ENCODE assay signal across 20 cellular contexts in genomic region chr21:36431252-36431651, GRCh38. TPM values are rescaled to one million over a fixed set of nuclear protein-coding genes. Genes with fewer than 3 reads are reported as not detected.
DNase-seq lines count a peak whose midpoint lies in the region; ATAC-seq and TF ChIP-seq lines count a peak whose summit lies in the region.
"Had no signal": no experiment of that assay in that cellular context is flagged by ENCODE, and none has a peak within 500 bp of the region (broad histone marks: within the 10 kb centered on the region; RNA-seq: fewer than 3 reads in every experiment).

No MANE protein-coding gene starts in this region.

- no peaks in the 10 kb centered on the region for H3K9me3 Mint-ChIP-seq in effector memory CD8-positive, alpha-beta T cell
- H3K9me3 Mint-ChIP-seq in HFFc6 = no peaks in the 10 kb centered on the region
- H3K9me3 Mint-ChIP-seq: activated T-helper 1 cell treated with anti-CD3 and anti-CD28 coated beads, Interleukin-12 subunit alpha, Interleukin-12 subunit beta, Interleukin-2, Interleukin-4 antibody, amounts not matched to agents 30 ng/mL and 10 ng/mL and 1 ng/mL, durations not matched to agents 14 hours and 24 hours and 36 hours had no signal

- H3K27me3 Mint-ChIP-seq in effector memory CD8-positive, alpha-beta T cell = peaks cover 12 to 34% of the 10 kb centered on the region in 2 donors
- no peaks in the 10 kb centered on the region; the same call in 1 of the 2 replicates for H3K27me3 Mint-ChIP-seq in HFFc6 (ENCODE audit: insufficient read depth)

- no peaks in the 10 kb centered on the region for H3K36me3 ChIP-seq in OCI-LY3 (replicated peaks; ENCODE audit: low read depth, low read length)
- no peaks in the 10 kb centered on the region for H3K36me3 ChIP-seq in osteoblast (ENCODE audit: insufficient read depth, low read length)
- H3K36me3 ChIP-seq: thyroid gland had no signal

- H2AFZ ChIP-seq in OCI-LY3 (ENCODE audit: low read depth, low read length) = no peak overlapping the region
- H2AFZ ChIP-seq in osteoblast (ENCODE audit: low read length) = no peak overlapping the region

- H4K20me1 ChIP-seq in OCI-LY3 (ENCODE audit: insufficient read depth, low read length) (no peaks in the 10 kb centered on the region), osteoblast (ENCODE audit: insufficient read depth, low read length) (no peaks in the 10 kb centered on the region)

- no peak overlapping the region for H3K27ac ChIP-seq in OCI-LY3 (ENCODE audit: low read length)
- H3K27ac ChIP-seq in osteoblast (ENCODE audit: low read depth, low read length) = peak overlapping the region; percentile 92
- H3K27ac ChIP-seq: SK-N-MC, thyroid gland had no signal

- H3K4me3 ChIP-seq in OCI-LY3 (ENCODE audit: low read length) (no peak overlapping the region), osteoblast (ENCODE audit: insufficient read depth, low read length) (no peak overlapping the region)
- H3K4me3 ChIP-seq: body of pancreas, mucosa of descending colon, SK-N-MC, thyroid gland had no signal

- peaks cover 13 to 14% of the 10 kb centered on the region in 2 donors for H3K4me1 Mint-ChIP-seq in effector memory CD8-positive, alpha-beta T cell (ENCODE audit: low read depth in 2 of 2)
- H3K4me1 Mint-ChIP-seq in HFFc6 (ENCODE audit: low read depth) = peaks cover 36% of the 10 kb centered on the region

- H3K4me2 ChIP-seq in OCI-LY3 (ENCODE audit: low read length) (peak overlapping the region; percentile 98), osteoblast (ENCODE audit: insufficient read depth, low read length) (peak overlapping the region; percentile 79)

- H3K4me1 ChIP-seq in OCI-LY3 (ENCODE audit: low read length) = peaks cover 47% of the 10 kb centered on the region
- H3K4me1 ChIP-seq in osteoblast (ENCODE audit: insufficient read depth, low read length) = peaks cover 24% of the 10 kb centered on the region

- no peaks in the 10 kb centered on the region for H3K79me2 ChIP-seq in OCI-LY3 (ENCODE audit: low read length)
- peaks cover 7% of the 10 kb centered on the region for H3K79me2 ChIP-seq in osteoblast (ENCODE audit: insufficient read depth, low read length)

- H3K9me3 ChIP-seq in OCI-LY3 (ENCODE audit: insufficient read depth, low read length) (no peaks in the 10 kb centered on the region), osteoblast (ENCODE audit: low read depth, low read length) (no peaks in the 10 kb centered on the region)
- H3K9me3 ChIP-seq: body of pancreas, mucosa of descending colon, thyroid gland had no signal

- intact Hi-C loops in left ventricle myocardium superior (cut with micrococcal nuclease) = no loop called here

- H3K9ac ChIP-seq in OCI-LY3 (ENCODE audit: low read length) = no peak overlapping the region

- H3K27me3 ChIP-seq in OCI-LY3 (ENCODE audit: low read depth, low read length) (no peaks in the 10 kb centered on the region), osteoblast (ENCODE audit: insufficient read depth, low read length) (no peaks in the 10 kb centered on the region)
- H3K27me3 ChIP-seq: body of pancreas, thyroid gland had no signal

- ATAC-seq in effector memory CD8-positive, alpha-beta T cell (replicated peaks) = no peak
- ATAC-seq in GM18861 (IDR thresholded peaks at IDR 0.05; ENCODE audit: unreplicated experiment) = no peak
- no peak for ATAC-seq in left ventricle myocardium superior
- ATAC-seq: body of pancreas, mucosa of descending colon had no signal

- peak overlapping the region; percentile 6 to 77 for H3K4me3 Mint-ChIP-seq in effector memory CD8-positive, alpha-beta T cell
- H3K4me3 Mint-ChIP-seq in HFFc6 = no peak overlapping the region

- DNase-seq in GDM1 (lab: John Stamatoyannopoulos, UW) (peak; percentile 10), osteoblast (ENCODE audit: insufficient read length, low spot score, missing footprints) (no peak), HFFc6 (no peak), DMS153 (lab: John Stamatoyannopoulos, UW) (no peak), left ventricle myocardium superior (no peak)
- DNase-seq in effector memory CD8-positive, alpha-beta T cell = no peak
- DNase-seq: cortex of kidney, mucosa of descending colon, NCI-H146, NCI-H774, retina had no signal

- no peak for TF ChIP-seq CTCF in OCI-LY3 (IDR thresholded peaks at IDR 0.05; ENCODE audit: low read depth, low read length)
- TF ChIP-seq CTCF in osteoblast (IDR thresholded peaks at IDR 0.05; ENCODE audit: extremely low read depth, low read depth, low read length) = no peak
- no peak for TF ChIP-seq CTCF in HFFc6 (IDR thresholded peaks at IDR 0.05)

- peaks cover 3% of the 10 kb centered on the region for H3K36me3 Mint-ChIP-seq in effector memory CD8-positive, alpha-beta T cell (ENCODE audit: insufficient read depth)
- no peaks in the 10 kb centered on the region for H3K36me3 Mint-ChIP-seq in HFFc6 (ENCODE audit: low read depth)
- H3K36me3 Mint-ChIP-seq: activated naive CD8-positive, alpha-beta T cell had no signal

- peak overlapping the region in 1 of 2 donors; percentile 57 for H3K27ac Mint-ChIP-seq in effector memory CD8-positive, alpha-beta T cell
- no peak overlapping the region for H3K27ac Mint-ChIP-seq in HFFc6
- H3K27ac Mint-ChIP-seq: activated naive CD8-positive, alpha-beta T cell; activated T-helper 1 cell treated with anti-CD3 and anti-CD28 coated beads, Interleukin-12 subunit alpha, Interleukin-12 subunit beta, Interleukin-2, Interleukin-4 antibody, amounts not matched to agents 30 ng/mL and 10 ng/mL and 1 ng/mL, durations not matched to agents 14 hours and 24 hours and 36 hours had no signal

RNA-seq across cellular contexts. Expression of gene CHAF1B, which starts 46.1 kb away (rescaled TPM):
- total RNA-seq in osteoblast = 1.8 and 2.4 TPM in 2 replicates
- total RNA-seq in HFFc6 (2021; fragmentation: NEBNext Ultra II Directional; extraction: Animal tissue kit (Norgen Biotek cat#: 25700)) = 10 to 100 TPM in 4 of 6 experiments, 1 to 10 TPM in 2; 4.3 to 11.4 (median 10.5) TPM
- total RNA-seq in left ventricle myocardium superior = 0.52 TPM

RNA-seq across cellular contexts. Expression of gene CLDN14, which starts 48.7 kb away (rescaled TPM):
- total RNA-seq in osteoblast (0.29 and 0.36 TPM in 2 replicates), left ventricle myocardium superior (not detected)
- under 1 TPM in 2 of 6 experiments, not detected in 4; 0.14 to 0.17 TPM for total RNA-seq in HFFc6 (2021; fragmentation: NEBNext Ultra II Directional; extraction: Animal tissue kit (Norgen Biotek cat#: 25700))
- total RNA-seq: activated CD8-positive, alpha-beta memory T cell treated with anti-CD3 and anti-CD28 coated beads for 36 hours; activated T-helper 1 cell treated with anti-CD3 and anti-CD28 coated beads, Interleukin-12 subunit alpha, Interleukin-12 subunit beta, Interleukin-2, Interleukin-4 antibody, amounts not matched to agents 30 ng/mL and 10 ng/mL and 1 ng/mL, durations not matched to agents 14 hours and 24 hours and 36 hours; H4; thyroid gland had no signal
